ENCODE assay signal across 13 cellular contexts in the genomic region with DNA sequence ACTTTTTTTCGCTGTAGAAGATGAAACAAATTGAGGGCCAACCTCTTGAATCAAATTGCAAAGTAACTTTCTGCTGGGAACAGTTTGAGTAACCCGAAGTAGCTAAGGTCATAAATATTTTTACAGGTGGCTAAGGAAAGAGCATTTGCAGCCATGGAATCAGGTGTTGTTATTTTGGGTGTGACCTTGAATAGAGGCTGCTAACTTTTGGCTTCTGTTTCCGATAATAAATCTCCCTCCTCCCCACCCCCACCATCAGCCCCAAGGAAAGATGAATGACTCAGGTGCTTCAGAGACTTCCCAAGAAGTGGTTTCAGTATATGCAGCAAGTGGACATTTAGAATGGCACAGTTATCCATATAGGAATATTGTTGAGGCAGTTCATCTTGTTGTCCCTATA.
DNase-seq lines count a peak whose midpoint lies in the region; TF ChIP-seq lines count a peak whose summit lies in the region.
"Had no signal": no experiment of that assay in that cellular context is flagged by ENCODE, and none has a peak within 500 bp of the region (broad histone marks: within the 10 kb centered on the region; RNA-seq: fewer than 3 reads in every experiment).

No MANE protein-coding gene starts in this region.

- H3K27me3 Mint-ChIP-seq in endodermal cell (ENCODE audit: insufficient read depth) (peaks cover 1% of the 10 kb centered on the region), nephron progenitor cell (ENCODE audit: low read depth, poor library complexity) (peaks cover 4% of the 10 kb centered on the region)
- H3K27me3 Mint-ChIP-seq: B cell had no signal

- H3K4me3 Mint-ChIP-seq in endodermal cell (no peak overlapping the region), nephron progenitor cell (no peak overlapping the region)
- H3K4me3 Mint-ChIP-seq: B cell; CD8-positive, alpha-beta T cell had no signal

- TF ChIP-seq CTCF in endodermal cell (conservative IDR thresholded peaks at IDR 0.05), result no peak
- no peak for TF ChIP-seq CTCF in nephron progenitor cell (IDR thresholded peaks at IDR 0.05)

- H3K36me3 Mint-ChIP-seq in endodermal cell (ENCODE audit: low read depth) (no peaks in the 10 kb centered on the region), nephron progenitor cell (ENCODE audit: low read depth) (no peaks in the 10 kb centered on the region)
- H3K36me3 Mint-ChIP-seq: CD8-positive, alpha-beta T cell had no signal

- H3K4me3 ChIP-seq in endodermal cell (ENCODE audit: low read length) (no peak overlapping the region), skeletal muscle tissue (ENCODE audit: low read length in 3 of 3) (no peak overlapping the region)

- DNase-seq in H4 (ENCODE audit: low spot score), result peak; percentile 0
- no peak for DNase-seq in endodermal cell
- DNase-seq in nephron progenitor cell, result no peak
- DNase-seq in NCI-H2171 treated with DMSO at 0.1 percent for 48 hours (lab: John Stamatoyannopoulos, UW), result no peak
- no peak for DNase-seq in Kasumi-1 (lab: John Stamatoyannopoulos, UW)
- DNase-seq in COLO829 (ENCODE audit: low spot score), result no peak
- DNase-seq: CD8-positive, alpha-beta T cell; EL; HCEC 1CT had no signal

- 93 to 100% methylated on average over 2 to 3 of the region's 3 CpGs for WGBS in endodermal cell (ENCODE audit: insufficient coverage in 1 of 2, insufficient read length in 1 of 2), 2 experiments

- H3K27me3 ChIP-seq in endodermal cell (ENCODE audit: control insufficient read depth, insufficient read depth, low read length, poor library complexity, severe bottlenecking) (no peaks in the 10 kb centered on the region), skeletal muscle tissue (ENCODE audit: control insufficient read depth in 3 of 3, insufficient read depth in 3 of 3, low read length in 3 of 3) (no peaks in the 10 kb centered on the region)

- H3K4me1 ChIP-seq in endodermal cell (ENCODE audit: control insufficient read depth, insufficient read depth, low read length), result no peaks in the 10 kb centered on the region
- peaks cover 6 to 10% (median 9%) of the 10 kb centered on the region in 3 donors for H3K4me1 ChIP-seq in skeletal muscle tissue (ENCODE audit: control insufficient read depth in 3 of 3, insufficient read depth in 3 of 3, low read length in 3 of 3)

- H3K9me3 Mint-ChIP-seq in endodermal cell (no peaks in the 10 kb centered on the region), nephron progenitor cell (peaks cover 3% of the 10 kb centered on the region)

- H3K27ac ChIP-seq in endodermal cell (ENCODE audit: low read depth, low read length), result no peak overlapping the region
- peak overlapping the region; percentile 86 for H3K27ac ChIP-seq in skeletal muscle tissue (ENCODE audit: low read depth, low read length)
- H3K27ac ChIP-seq: C4-2B, HL-60 had no signal

- H3K4me1 Mint-ChIP-seq in endodermal cell (peaks cover 5% of the 10 kb centered on the region), nephron progenitor cell (peaks cover 36% of the 10 kb centered on the region)
- H3K4me1 Mint-ChIP-seq: B cell had no signal

- no peak overlapping the region for H3K9ac ChIP-seq in endodermal cell (ENCODE audit: extremely low read depth, low read length, poor library complexity, severe bottlenecking)
- no peak overlapping the region for H3K9ac ChIP-seq in skeletal muscle tissue (ENCODE audit: low read depth in 1 of 3, low read length in 3 of 3)

- H3K27ac Mint-ChIP-seq in endodermal cell (peak overlapping the region; percentile 12), nephron progenitor cell (peak overlapping the region; percentile 60)
- H3K27ac Mint-ChIP-seq: B cell; CD8-positive, alpha-beta T cell had no signal

- H3K9me3 ChIP-seq in endodermal cell (ENCODE audit: control insufficient read depth, low read length) (no peaks in the 10 kb centered on the region), skeletal muscle tissue (ENCODE audit: control insufficient read depth in 3 of 3, low read length in 3 of 3) (no peaks in the 10 kb centered on the region)

- H3K36me3 ChIP-seq in endodermal cell (ENCODE audit: control insufficient read depth, insufficient read depth, low read length) (no peaks in the 10 kb centered on the region), skeletal muscle tissue (ENCODE audit: control insufficient read depth in 3 of 3, insufficient read depth in 3 of 3, low read length in 3 of 3) (no peaks in the 10 kb centered on the region)
